ENCODE assay signal across 9 cellular contexts in genomic region chr16:58198739-58199411, GRCh38. TPM values are rescaled to one million over a fixed set of nuclear protein-coding genes. Genes with fewer than 3 reads are reported as not detected.
DNase-seq lines count a peak whose midpoint lies in the region; ATAC-seq and TF ChIP-seq lines count a peak whose summit lies in the region.
"Had no signal": no experiment of that assay in that cellular context is flagged by ENCODE, and none has a peak within 500 bp of the region (broad histone marks: within the 10 kb centered on the region; RNA-seq: fewer than 3 reads in every experiment).

No MANE protein-coding gene starts in this region.

- H3K27me3 Mint-ChIP-seq in neural progenitor cell (ENCODE audit: insufficient read depth, low read depth) = peaks cover 2% of the 10 kb centered on the region

- H3K4me3 ChIP-seq in DOHH2 (ENCODE audit: low read length) (peak overlapping the region; percentile 75), Loucy (ENCODE audit: low read length, poor library complexity, severe bottlenecking) (peak overlapping the region; percentile 74), neural progenitor cell (peak overlapping the region; percentile 63), body of pancreas (no peak overlapping the region)

- H3K79me2 ChIP-seq in DOHH2 (ENCODE audit: control insufficient read depth, low read length) = peaks cover 36% of the 10 kb centered on the region
- H3K79me2 ChIP-seq in Loucy (ENCODE audit: insufficient read depth, low read length) = peaks cover 37% of the 10 kb centered on the region
- H3K79me2 ChIP-seq in neural progenitor cell (ENCODE audit: low read depth) = peaks cover 37% of the 10 kb centered on the region

- H3K36me3 Mint-ChIP-seq in neural progenitor cell = peaks cover 5% of the 10 kb centered on the region

- H3K36me3 ChIP-seq in DOHH2 (ENCODE audit: control insufficient read depth, low read length) = peaks cover 30% of the 10 kb centered on the region
- H3K36me3 ChIP-seq in Loucy (ENCODE audit: insufficient read depth, low read length) = peaks cover 3% of the 10 kb centered on the region; the same call in 1 of the 2 replicates
- H3K36me3 ChIP-seq in neural progenitor cell = peaks cover 20% of the 10 kb centered on the region
- H3K36me3 ChIP-seq in body of pancreas (replicated peaks in 1 of 2; ENCODE audit: insufficient read depth in 1 of 2, low read depth in 2 of 2) = no peaks in the 10 kb centered on the region

- peaks cover 21% of the 10 kb centered on the region for H3K4me1 ChIP-seq in DOHH2 (ENCODE audit: control insufficient read depth, low read length)
- H3K4me1 ChIP-seq in Loucy (ENCODE audit: insufficient read depth, low read length, poor library complexity, severe bottlenecking) = peaks cover 37% of the 10 kb centered on the region
- peaks cover 16% of the 10 kb centered on the region for H3K4me1 ChIP-seq in neural progenitor cell
- H3K4me1 ChIP-seq in body of pancreas = peaks cover 18% of the 10 kb centered on the region

- TF ChIP-seq POLR2A in body of pancreas (IDR thresholded peaks at IDR 0.05) = no peak

- H3K9ac ChIP-seq in Loucy (ENCODE audit: low read depth, low read length, poor library complexity, severe bottlenecking) (peak overlapping the region; percentile 69), neural progenitor cell (no peak overlapping the region)

- intact Hi-C loops in body of pancreas (cut with DNase I) = no loop called here

- peak overlapping the region; percentile 93 for H3K4me2 ChIP-seq in DOHH2 (ENCODE audit: low read length)
- peak overlapping the region; percentile 90 for H3K4me2 ChIP-seq in Loucy (ENCODE audit: low read depth, low read length, poor library complexity, severe bottlenecking)
- peak overlapping the region; percentile 90 for H3K4me2 ChIP-seq in neural progenitor cell

- no peak overlapping the region for H3K27ac Mint-ChIP-seq in neural progenitor cell

- 72 to 78% methylated on average over 3 of the region's 3 CpGs for WGBS in body of pancreas, 2 donors

- peaks cover 15% of the 10 kb centered on the region for H3K4me1 Mint-ChIP-seq in neural progenitor cell

- H3K4me3 Mint-ChIP-seq in neural progenitor cell = peak overlapping the region; percentile 90

- no peaks in the 10 kb centered on the region for H3K9me3 ChIP-seq in DOHH2 (ENCODE audit: control insufficient read depth, insufficient read depth, low read length)
- H3K9me3 ChIP-seq in Loucy (ENCODE audit: insufficient read depth, low read depth, low read length) = no peaks in the 10 kb centered on the region
- no peaks in the 10 kb centered on the region for H3K9me3 ChIP-seq in neural progenitor cell (ENCODE audit: low read depth)
- H3K9me3 ChIP-seq in body of pancreas = no peaks in the 10 kb centered on the region

- peaks cover 16% of the 10 kb centered on the region; the same call in 1 of the 2 replicates for H4K20me1 ChIP-seq in DOHH2 (ENCODE audit: control insufficient read depth, insufficient read depth, low read depth, low read length)
- H4K20me1 ChIP-seq in Loucy (ENCODE audit: insufficient read depth, low read length, poor library complexity, severe bottlenecking) = peaks cover 34% of the 10 kb centered on the region
- H4K20me1 ChIP-seq in neural progenitor cell (ENCODE audit: low read depth) = peaks cover 28% of the 10 kb centered on the region

- H2AFZ ChIP-seq in Loucy (ENCODE audit: low read length) (peak overlapping the region; percentile 99), neural progenitor cell (replicated peaks) (peak overlapping the region; percentile 91)

- H3K27me3 ChIP-seq in DOHH2 (ENCODE audit: control insufficient read depth, low read length) = peaks cover 8% of the 10 kb centered on the region; the same call in 1 of the 2 replicates
- no peaks in the 10 kb centered on the region for H3K27me3 ChIP-seq in Loucy (ENCODE audit: insufficient read depth, low read length, poor library complexity, severe bottlenecking)
- H3K27me3 ChIP-seq in neural progenitor cell = peaks cover 10% of the 10 kb centered on the region
- no peaks in the 10 kb centered on the region for H3K27me3 ChIP-seq in body of pancreas

- ATAC-seq in body of pancreas (no peak), GM19467 (IDR thresholded peaks at IDR 0.05; ENCODE audit: unreplicated experiment) (no peak)

- TF ChIP-seq CTCF in DOHH2 (IDR thresholded peaks at IDR 0.05; ENCODE audit: low read depth, low read length, poor library complexity, severe bottlenecking) (no peak), Loucy (conservative IDR thresholded peaks at IDR 0.05; ENCODE audit: low read length) (no peak), neural progenitor cell (IDR thresholded peaks at IDR 0.05) (no peak), body of pancreas (IDR thresholded peaks at IDR 0.05) (no peak)

- H3K9me2 ChIP-seq in DOHH2 (replicated peaks; ENCODE audit: control insufficient read depth, low read length) = no peaks in the 10 kb centered on the region
- H3K9me2 ChIP-seq in Loucy (replicated peaks; ENCODE audit: low read depth, low read length) = no peaks in the 10 kb centered on the region

- H3K27ac ChIP-seq in DOHH2 (ENCODE audit: low read depth, low read length) (no peak overlapping the region), neural progenitor cell (no peak overlapping the region), body of pancreas (no peak overlapping the region)
- H3K27ac ChIP-seq: foreskin keratinocyte had no signal

- H3F3A ChIP-seq in DOHH2 (ENCODE audit: control insufficient read depth, insufficient read depth) (no peaks in the 10 kb centered on the region), Loucy (ENCODE audit: low read depth) (no peaks in the 10 kb centered on the region), neural progenitor cell (ENCODE audit: low read depth) (peaks cover 2% of the 10 kb centered on the region)

- no peaks in the 10 kb centered on the region for H3K9me3 Mint-ChIP-seq in neural progenitor cell

- DNase-seq in cerebellar cortex (ENCODE audit: low spot score) (peak; percentile 8), neural progenitor cell (ENCODE audit: low spot score) (no peak), body of pancreas (no peak), SK-N-DZ (ENCODE audit: low spot score) (no peak), RKO (ENCODE audit: low spot score) (no peak)
- DNase-seq: foreskin keratinocyte had no signal

RNA-seq across cellular contexts. Expression of gene CSNK2A2, which starts 1.0 kb away (rescaled TPM):
- total RNA-seq in neural progenitor cell (ENCODE audit: low replicate concordance) (69.7 and 81.6 TPM in 2 replicates), body of pancreas (10 to 100 TPM; 27.7 to 30.1 TPM)
- 31.2 and 47.3 TPM in 2 replicates for polyA plus RNA-seq in SK-N-DZ (2014; cell fraction: cytosol; rRNA removed)
- polyA plus RNA-seq in SK-N-DZ (2014; cell fraction: nucleus; rRNA removed) = 20.1 and 23.5 TPM in 2 replicates

Comparison
In these comparisons a context has a peak if more than half of its experiments do, and no peak if none do; other contexts are left out.
1. H3K4me3 ChIP-seq: peak in DOHH2 (single experiment), Loucy (single experiment) and neural progenitor cell (single experiment); none in body of pancreas (0 of 2).
2. Peak in every context shown above with its lines, with median percentiles within 50 percentile points of each other: H3K4me2 ChIP-seq.